ENCODE assay signal across 38 cellular contexts in the genomic region with DNA sequence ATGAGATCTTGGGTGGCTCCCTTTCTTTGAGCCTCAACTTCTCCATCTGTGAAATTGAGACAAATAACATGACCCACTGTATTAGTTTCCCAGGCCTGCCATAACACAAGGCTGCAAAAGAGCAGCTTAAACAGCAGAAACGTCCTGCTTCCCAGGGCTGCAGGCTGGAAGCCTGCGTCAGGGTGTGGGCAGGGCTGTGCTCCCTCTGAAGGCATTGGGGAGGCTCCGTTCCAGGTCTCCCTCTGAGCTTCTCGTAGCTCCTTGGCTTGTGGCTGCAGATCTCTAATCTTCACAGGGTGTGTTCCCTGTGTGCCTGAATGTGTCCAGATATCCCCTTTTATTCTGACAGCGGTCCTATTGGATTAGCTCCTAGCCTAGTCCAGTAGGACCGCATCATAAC.
"Had no signal": no experiment of that assay in that cellular context is flagged by ENCODE, and none has a peak within 500 bp of the region (broad histone marks: within the 10 kb centered on the region; RNA-seq: fewer than 3 reads in every experiment).

No MANE protein-coding gene starts in this region.

- FAIRE-seq: astrocyte, TTC549 had no signal

- H3K36me3 ChIP-seq: adrenal gland, brain microvascular endothelial cell, breast epithelium had no signal

- H3K27ac ChIP-seq: adrenal gland, body of pancreas, brain microvascular endothelial cell, breast epithelium, VCaP had no signal

- H3K27me3 Mint-ChIP-seq: activated B cell treated with CpG ODN at 0.5 μM for 24 hours; activated CD4-positive, alpha-beta memory T cell treated with anti-CD3 and anti-CD28 coated beads for 36 hours; activated CD4-positive, alpha-beta T cell treated with anti-CD3 and anti-CD28 coated beads, Interleukin-2, amount 10 ng/mL, durations not matched to agents 24 days and 14 days; activated CD8-positive, alpha-beta T cell treated with anti-CD3 and anti-CD28 coated beads for 36 hours; activated naive CD8-positive, alpha-beta T cell treated with anti-CD3 and anti-CD28 coated beads for 36 hours; activated T-helper 17 cell treated with anti-CD3 and anti-CD28 coated beads, Interleukin-2, amount 50 U/mL, for 72 hours had no signal

- DNase-seq: activated B cell treated with CpG ODN at 0.5 μM for 24 hours; activated CD4-positive, alpha-beta memory T cell treated with anti-CD3 and anti-CD28 coated beads for 36 hours; activated CD4-positive, alpha-beta T cell treated with anti-CD3 and anti-CD28 coated beads for 4 hours; activated CD4-positive, alpha-beta T cell treated with anti-CD3 and anti-CD28 coated beads, Interleukin-2, amount 10 ng/mL, durations not matched to agents 24 days and 14 days; activated CD4-positive, alpha-beta T cell treated with anti-CD3 and anti-CD28 coated beads, Interleukin-2, amount 50 U/mL, for 1 hour; activated CD4-positive, alpha-beta T cell treated with anti-CD3 and anti-CD28 coated beads, Interleukin-2, amount 50 U/mL, for 4 hours; activated CD4-positive, CD25-positive, alpha-beta regulatory T cell treated with anti-CD3 and anti-CD28 coated beads, Interleukin-2, amount 50 U/mL, for 72 hours; activated CD8-positive, alpha-beta memory T cell treated with anti-CD3 and anti-CD28 coated beads, Interleukin-2, amount 50 U/mL, for 4 hours; activated CD8-positive, alpha-beta T cell treated with anti-CD3 and anti-CD28 coated beads for 36 hours; activated effector memory CD4-positive, alpha-beta T cell treated with anti-CD3 and anti-CD28 coated beads, Interleukin-2, amount 50 U/mL, for 16 hours; activated gamma-delta T cell treated with Interleukin-2 at 50 U/mL for 16 hours; activated naive CD4-positive, alpha-beta T cell; activated naive CD4-positive, alpha-beta T cell treated with anti-CD3 and anti-CD28 coated beads for 36 hours; activated naive CD4-positive, alpha-beta T cell treated with anti-CD3 and anti-CD28 coated beads, Interleukin-2, amount 50 U/mL, for 16 hours; activated naive CD8-positive, alpha-beta T cell treated with anti-CD3 and anti-CD28 coated beads for 36 hours; activated T-cell treated with anti-CD3 and anti-CD28 coated beads for 4 hours; activated T-cell treated with anti-CD3 and anti-CD28 coated beads, Interleukin-2, amount 50 U/mL, for 1 hour; activated T-cell treated with anti-CD3 and anti-CD28 coated beads, Interleukin-2, amount 50 U/mL, for 4 hours; activated T-cell treated with anti-CD3 and anti-CD28 coated beads, Interleukin-2, amount 50 U/mL, for 72 hours; adrenal gland; amniotic stem cell; aorta; body of pancreas; brain microvascular endothelial cell; cerebellar nuclear complex; T-helper 1 cell; T-helper 2 cell; T-helper 9 cell had no signal

- H3K4me3 ChIP-seq: adrenal gland, body of pancreas, breast epithelium had no signal

- H3K9me3 Mint-ChIP-seq: activated CD4-positive, alpha-beta memory T cell treated with anti-CD3 and anti-CD28 coated beads for 36 hours; activated CD4-positive, alpha-beta T cell treated with anti-CD3 and anti-CD28 coated beads, Interleukin-2, amount 10 ng/mL, durations not matched to agents 24 days and 14 days; activated CD8-positive, alpha-beta T cell treated with anti-CD3 and anti-CD28 coated beads for 36 hours; activated T-helper 1 cell treated with anti-CD3 and anti-CD28 coated beads, Interleukin-12 subunit alpha, Interleukin-12 subunit beta, Interleukin-2, Interleukin-4 antibody, amounts not matched to agents 30 ng/mL and 10 ng/mL and 1 ng/mL, durations not matched to agents 14 hours and 24 hours and 36 hours; T-helper 1 cell treated with Interleukin-12 subunit alpha and Interleukin-12 subunit beta and Interleukin-4 antibody, amounts not matched to agents 30 μg/mL and 1 μg/mL, for 36 hours; T-helper 2 cell treated with Interferon-gamma antibody and Interleukin-4, amounts not matched to agents 5 μg/mL and 100 μg/mL, for 36 hours had no signal

- H3K9me3 ChIP-seq: adrenal gland, body of pancreas, breast epithelium had no signal

- H3K27me3 ChIP-seq: adrenal gland, body of pancreas, brain microvascular endothelial cell, breast epithelium had no signal

- H3K4me1 ChIP-seq: adrenal gland, body of pancreas, breast epithelium had no signal

- H3K27ac Mint-ChIP-seq: activated B cell treated with CpG ODN at 0.5 μM for 24 hours; activated CD4-positive, alpha-beta memory T cell treated with anti-CD3 and anti-CD28 coated beads for 36 hours; activated CD4-positive, alpha-beta T cell treated with anti-CD3 and anti-CD28 coated beads, Interleukin-2, amount 10 ng/mL, durations not matched to agents 24 days and 14 days; activated CD8-positive, alpha-beta T cell treated with anti-CD3 and anti-CD28 coated beads for 36 hours; activated naive CD4-positive, alpha-beta T cell treated with anti-CD3 and anti-CD28 coated beads for 36 hours; activated naive CD4-positive, alpha-beta T cell treated with anti-CD3 and anti-CD28 coated beads, Interleukin-2, amount 50 U/mL, for 72 hours; activated naive CD8-positive, alpha-beta T cell treated with anti-CD3 and anti-CD28 coated beads for 36 hours; activated T-cell treated with anti-CD3 and anti-CD28 coated beads, Interleukin-2, amount 50 U/mL, for 72 hours; activated T-helper 1 cell treated with anti-CD3 and anti-CD28 coated beads, Interleukin-12 subunit alpha, Interleukin-12 subunit beta, Interleukin-2, Interleukin-4 antibody, amounts not matched to agents 30 ng/mL and 10 ng/mL and 1 ng/mL, durations not matched to agents 14 hours and 24 hours and 36 hours; activated T-helper 17 cell treated with anti-CD3 and anti-CD28 coated beads, Interleukin-2, amount 50 U/mL, for 72 hours; T-helper 1 cell treated with Interleukin-12 subunit alpha and Interleukin-12 subunit beta and Interleukin-4 antibody, amounts not matched to agents 30 μg/mL and 1 μg/mL, for 36 hours; T-helper 2 cell treated with Interferon-gamma antibody and Interleukin-4, amounts not matched to agents 5 μg/mL and 100 μg/mL, for 36 hours had no signal

- H3K4me3 Mint-ChIP-seq: activated B cell treated with CpG ODN at 0.5 μM for 24 hours; activated CD4-positive, alpha-beta memory T cell treated with anti-CD3 and anti-CD28 coated beads for 36 hours; activated CD4-positive, alpha-beta T cell treated with anti-CD3 and anti-CD28 coated beads, Interleukin-2, amount 10 ng/mL, durations not matched to agents 24 days and 14 days; activated CD8-positive, alpha-beta T cell treated with anti-CD3 and anti-CD28 coated beads for 36 hours; activated naive CD4-positive, alpha-beta T cell treated with anti-CD3 and anti-CD28 coated beads for 36 hours; activated naive CD8-positive, alpha-beta T cell treated with anti-CD3 and anti-CD28 coated beads for 36 hours; activated T-cell treated with anti-CD3 and anti-CD28 coated beads, Interleukin-2, amount 50 U/mL, for 4 hours; activated T-cell treated with anti-CD3 and anti-CD28 coated beads, Interleukin-2, amount 50 U/mL, for 72 hours; activated T-helper 1 cell treated with anti-CD3 and anti-CD28 coated beads, Interleukin-12 subunit alpha, Interleukin-12 subunit beta, Interleukin-2, Interleukin-4 antibody, amounts not matched to agents 30 ng/mL and 10 ng/mL and 1 ng/mL, durations not matched to agents 14 hours and 24 hours and 36 hours; activated T-helper 17 cell treated with anti-CD3 and anti-CD28 coated beads, Interleukin-2, amount 50 U/mL, for 72 hours; central memory CD8-positive, alpha-beta T cell; T-helper 1 cell treated with Interleukin-12 subunit alpha and Interleukin-12 subunit beta and Interleukin-4 antibody, amounts not matched to agents 30 μg/mL and 1 μg/mL, for 36 hours; T-helper 2 cell treated with Interferon-gamma antibody and Interleukin-4, amounts not matched to agents 5 μg/mL and 100 μg/mL, for 36 hours had no signal

- ATAC-seq: activated CD8-positive, alpha-beta T cell treated with anti-CD3 and anti-CD28 coated beads for 36 hours; activated naive CD4-positive, alpha-beta T cell treated with anti-CD3 and anti-CD28 coated beads, Interleukin-2, amount 50 U/mL, for 72 hours; activated T-cell treated with anti-CD3 and anti-CD28 coated beads, Interleukin-2, amount 50 U/mL, for 4 hours; activated T-cell treated with anti-CD3 and anti-CD28 coated beads, Interleukin-2, amount 50 U/mL, for 72 hours; activated T-helper 17 cell treated with anti-CD3 and anti-CD28 coated beads, Interleukin-2, amount 50 U/mL, for 72 hours; body of pancreas had no signal
